Comparison of ENCODE assay signal across 1 cellular context in genomic region chr2:17593841-17594482, GRCh38.
A peak's percentile ranks its signal among the peaks of the same experiment; 100 is the strongest.
TF ChIP-seq lines count a peak whose summit lies in the region.

No MANE protein-coding gene starts in this region.

TF ChIP-seq in HepG2, 621 proteins besides CTCF, POLR2A, EP300 and RAD21 (continued from another document and continues in another):
- TF ChIP-seq, protein P1, sequence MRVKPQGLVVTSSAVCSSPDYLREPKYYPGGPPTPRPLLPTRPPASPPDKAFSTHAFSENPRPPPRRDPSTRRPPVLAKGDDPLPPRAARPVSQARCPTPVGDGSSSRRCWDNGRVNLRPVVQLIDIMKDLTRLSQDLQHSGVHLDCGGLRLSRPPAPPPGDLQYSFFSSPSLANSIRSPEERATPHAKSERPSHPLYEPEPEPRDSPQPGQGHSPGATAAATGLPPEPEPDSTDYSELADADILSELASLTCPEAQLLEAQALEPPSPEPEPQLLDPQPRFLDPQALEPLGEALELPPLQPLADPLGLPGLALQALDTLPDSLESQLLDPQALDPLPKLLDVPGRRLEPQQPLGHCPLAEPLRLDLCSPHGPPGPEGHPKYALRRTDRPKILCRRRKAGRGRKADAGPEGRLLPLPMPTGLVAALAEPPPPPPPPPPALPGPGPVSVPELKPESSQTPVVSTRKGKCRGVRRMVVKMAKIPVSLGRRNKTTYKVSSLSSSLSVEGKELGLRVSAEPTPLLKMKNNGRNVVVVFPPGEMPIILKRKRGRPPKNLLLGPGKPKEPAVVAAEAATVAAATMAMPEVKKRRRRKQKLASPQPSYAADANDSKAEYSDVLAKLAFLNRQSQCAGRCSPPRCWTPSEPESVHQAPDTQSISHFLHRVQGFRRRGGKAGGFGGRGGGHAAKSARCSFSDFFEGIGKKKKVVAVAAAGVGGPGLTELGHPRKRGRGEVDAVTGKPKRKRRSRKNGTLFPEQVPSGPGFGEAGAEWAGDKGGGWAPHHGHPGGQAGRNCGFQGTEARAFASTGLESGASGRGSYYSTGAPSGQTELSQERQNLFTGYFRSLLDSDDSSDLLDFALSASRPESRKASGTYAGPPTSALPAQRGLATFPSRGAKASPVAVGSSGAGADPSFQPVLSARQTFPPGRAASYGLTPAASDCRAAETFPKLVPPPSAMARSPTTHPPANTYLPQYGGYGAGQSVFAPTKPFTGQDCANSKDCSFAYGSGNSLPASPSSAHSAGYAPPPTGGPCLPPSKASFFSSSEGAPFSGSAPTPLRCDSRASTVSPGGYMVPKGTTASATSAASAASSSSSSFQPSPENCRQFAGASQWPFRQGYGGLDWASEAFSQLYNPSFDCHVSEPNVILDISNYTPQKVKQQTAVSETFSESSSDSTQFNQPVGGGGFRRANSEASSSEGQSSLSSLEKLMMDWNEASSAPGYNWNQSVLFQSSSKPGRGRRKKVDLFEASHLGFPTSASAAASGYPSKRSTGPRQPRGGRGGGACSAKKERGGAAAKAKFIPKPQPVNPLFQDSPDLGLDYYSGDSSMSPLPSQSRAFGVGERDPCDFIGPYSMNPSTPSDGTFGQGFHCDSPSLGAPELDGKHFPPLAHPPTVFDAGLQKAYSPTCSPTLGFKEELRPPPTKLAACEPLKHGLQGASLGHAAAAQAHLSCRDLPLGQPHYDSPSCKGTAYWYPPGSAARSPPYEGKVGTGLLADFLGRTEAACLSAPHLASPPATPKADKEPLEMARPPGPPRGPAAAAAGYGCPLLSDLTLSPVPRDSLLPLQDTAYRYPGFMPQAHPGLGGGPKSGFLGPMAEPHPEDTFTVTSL (CRISPR knock-in tag; IDR thresholded peaks at IDR 0.05; ENCODE audit: borderline replicate concordance) = peak; percentile 98
- TF ChIP-seq PHF8 (CRISPR knock-in tag; IDR thresholded peaks at IDR 0.05) = no peak
- TF ChIP-seq CEBPG (CRISPR knock-in tag; IDR thresholded peaks at IDR 0.05) = peak; percentile 85
- TF ChIP-seq, protein P2, sequence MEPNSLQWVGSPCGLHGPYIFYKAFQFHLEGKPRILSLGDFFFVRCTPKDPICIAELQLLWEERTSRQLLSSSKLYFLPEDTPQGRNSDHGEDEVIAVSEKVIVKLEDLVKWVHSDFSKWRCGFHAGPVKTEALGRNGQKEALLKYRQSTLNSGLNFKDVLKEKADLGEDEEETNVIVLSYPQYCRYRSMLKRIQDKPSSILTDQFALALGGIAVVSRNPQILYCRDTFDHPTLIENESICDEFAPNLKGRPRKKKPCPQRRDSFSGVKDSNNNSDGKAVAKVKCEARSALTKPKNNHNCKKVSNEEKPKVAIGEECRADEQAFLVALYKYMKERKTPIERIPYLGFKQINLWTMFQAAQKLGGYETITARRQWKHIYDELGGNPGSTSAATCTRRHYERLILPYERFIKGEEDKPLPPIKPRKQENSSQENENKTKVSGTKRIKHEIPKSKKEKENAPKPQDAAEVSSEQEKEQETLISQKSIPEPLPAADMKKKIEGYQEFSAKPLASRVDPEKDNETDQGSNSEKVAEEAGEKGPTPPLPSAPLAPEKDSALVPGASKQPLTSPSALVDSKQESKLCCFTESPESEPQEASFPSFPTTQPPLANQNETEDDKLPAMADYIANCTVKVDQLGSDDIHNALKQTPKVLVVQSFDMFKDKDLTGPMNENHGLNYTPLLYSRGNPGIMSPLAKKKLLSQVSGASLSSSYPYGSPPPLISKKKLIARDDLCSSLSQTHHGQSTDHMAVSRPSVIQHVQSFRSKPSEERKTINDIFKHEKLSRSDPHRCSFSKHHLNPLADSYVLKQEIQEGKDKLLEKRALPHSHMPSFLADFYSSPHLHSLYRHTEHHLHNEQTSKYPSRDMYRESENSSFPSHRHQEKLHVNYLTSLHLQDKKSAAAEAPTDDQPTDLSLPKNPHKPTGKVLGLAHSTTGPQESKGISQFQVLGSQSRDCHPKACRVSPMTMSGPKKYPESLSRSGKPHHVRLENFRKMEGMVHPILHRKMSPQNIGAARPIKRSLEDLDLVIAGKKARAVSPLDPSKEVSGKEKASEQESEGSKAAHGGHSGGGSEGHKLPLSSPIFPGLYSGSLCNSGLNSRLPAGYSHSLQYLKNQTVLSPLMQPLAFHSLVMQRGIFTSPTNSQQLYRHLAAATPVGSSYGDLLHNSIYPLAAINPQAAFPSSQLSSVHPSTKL (CRISPR knock-in tag; IDR thresholded peaks at IDR 0.05) = peak; percentile 100
- peak; percentile 96 for TF ChIP-seq ELF3 (CRISPR knock-in tag; IDR thresholded peaks at IDR 0.05)
- TF ChIP-seq PREB (CRISPR knock-in tag; IDR thresholded peaks at IDR 0.05) = no peak
- TF ChIP-seq, protein P3, sequence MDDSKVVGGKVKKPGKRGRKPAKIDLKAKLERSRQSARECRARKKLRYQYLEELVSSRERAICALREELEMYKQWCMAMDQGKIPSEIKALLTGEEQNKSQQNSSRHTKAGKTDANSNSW (CRISPR knock-in tag; IDR thresholded peaks at IDR 0.05; ENCODE audit: borderline replicate concordance) = no peak
- peak; percentile 84 for TF ChIP-seq DMAP1 (CRISPR knock-in tag; IDR thresholded peaks at IDR 0.05)
- peak; percentile 64; the same call in 1 of the 2 replicates for TF ChIP-seq NCOR1 (IDR thresholded peaks at IDR 0.05; ENCODE audit: borderline replicate concordance, low read length)
- peak; percentile 96; the same call in 1 of the 2 replicates for TF ChIP-seq NFKBIZ (CRISPR knock-in tag; IDR thresholded peaks at IDR 0.05)
- no peak for TF ChIP-seq IKZF1 (IDR thresholded peaks at IDR 0.05)
- peak; percentile 44; the same call in 1 of the 2 replicates for TF ChIP-seq KMT2B (CRISPR knock-in tag; IDR thresholded peaks at IDR 0.05)
- TF ChIP-seq PHF20 (CRISPR knock-in tag; IDR thresholded peaks at IDR 0.05) = no peak
- TF ChIP-seq, protein P4, sequence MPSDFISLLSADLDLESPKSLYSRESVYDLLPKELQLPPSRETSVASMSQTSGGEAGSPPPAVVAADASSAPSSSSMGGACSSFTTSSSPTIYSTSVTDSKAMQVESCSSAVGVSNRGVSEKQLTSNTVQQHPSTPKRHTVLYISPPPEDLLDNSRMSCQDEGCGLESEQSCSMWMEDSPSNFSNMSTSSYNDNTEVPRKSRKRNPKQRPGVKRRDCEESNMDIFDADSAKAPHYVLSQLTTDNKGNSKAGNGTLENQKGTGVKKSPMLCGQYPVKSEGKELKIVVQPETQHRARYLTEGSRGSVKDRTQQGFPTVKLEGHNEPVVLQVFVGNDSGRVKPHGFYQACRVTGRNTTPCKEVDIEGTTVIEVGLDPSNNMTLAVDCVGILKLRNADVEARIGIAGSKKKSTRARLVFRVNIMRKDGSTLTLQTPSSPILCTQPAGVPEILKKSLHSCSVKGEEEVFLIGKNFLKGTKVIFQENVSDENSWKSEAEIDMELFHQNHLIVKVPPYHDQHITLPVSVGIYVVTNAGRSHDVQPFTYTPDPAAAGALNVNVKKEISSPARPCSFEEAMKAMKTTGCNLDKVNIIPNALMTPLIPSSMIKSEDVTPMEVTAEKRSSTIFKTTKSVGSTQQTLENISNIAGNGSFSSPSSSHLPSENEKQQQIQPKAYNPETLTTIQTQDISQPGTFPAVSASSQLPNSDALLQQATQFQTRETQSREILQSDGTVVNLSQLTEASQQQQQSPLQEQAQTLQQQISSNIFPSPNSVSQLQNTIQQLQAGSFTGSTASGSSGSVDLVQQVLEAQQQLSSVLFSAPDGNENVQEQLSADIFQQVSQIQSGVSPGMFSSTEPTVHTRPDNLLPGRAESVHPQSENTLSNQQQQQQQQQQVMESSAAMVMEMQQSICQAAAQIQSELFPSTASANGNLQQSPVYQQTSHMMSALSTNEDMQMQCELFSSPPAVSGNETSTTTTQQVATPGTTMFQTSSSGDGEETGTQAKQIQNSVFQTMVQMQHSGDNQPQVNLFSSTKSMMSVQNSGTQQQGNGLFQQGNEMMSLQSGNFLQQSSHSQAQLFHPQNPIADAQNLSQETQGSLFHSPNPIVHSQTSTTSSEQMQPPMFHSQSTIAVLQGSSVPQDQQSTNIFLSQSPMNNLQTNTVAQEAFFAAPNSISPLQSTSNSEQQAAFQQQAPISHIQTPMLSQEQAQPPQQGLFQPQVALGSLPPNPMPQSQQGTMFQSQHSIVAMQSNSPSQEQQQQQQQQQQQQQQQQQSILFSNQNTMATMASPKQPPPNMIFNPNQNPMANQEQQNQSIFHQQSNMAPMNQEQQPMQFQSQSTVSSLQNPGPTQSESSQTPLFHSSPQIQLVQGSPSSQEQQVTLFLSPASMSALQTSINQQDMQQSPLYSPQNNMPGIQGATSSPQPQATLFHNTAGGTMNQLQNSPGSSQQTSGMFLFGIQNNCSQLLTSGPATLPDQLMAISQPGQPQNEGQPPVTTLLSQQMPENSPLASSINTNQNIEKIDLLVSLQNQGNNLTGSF (CRISPR knock-in tag; IDR thresholded peaks at IDR 0.05) = no peak
- TF ChIP-seq, protein P5, sequence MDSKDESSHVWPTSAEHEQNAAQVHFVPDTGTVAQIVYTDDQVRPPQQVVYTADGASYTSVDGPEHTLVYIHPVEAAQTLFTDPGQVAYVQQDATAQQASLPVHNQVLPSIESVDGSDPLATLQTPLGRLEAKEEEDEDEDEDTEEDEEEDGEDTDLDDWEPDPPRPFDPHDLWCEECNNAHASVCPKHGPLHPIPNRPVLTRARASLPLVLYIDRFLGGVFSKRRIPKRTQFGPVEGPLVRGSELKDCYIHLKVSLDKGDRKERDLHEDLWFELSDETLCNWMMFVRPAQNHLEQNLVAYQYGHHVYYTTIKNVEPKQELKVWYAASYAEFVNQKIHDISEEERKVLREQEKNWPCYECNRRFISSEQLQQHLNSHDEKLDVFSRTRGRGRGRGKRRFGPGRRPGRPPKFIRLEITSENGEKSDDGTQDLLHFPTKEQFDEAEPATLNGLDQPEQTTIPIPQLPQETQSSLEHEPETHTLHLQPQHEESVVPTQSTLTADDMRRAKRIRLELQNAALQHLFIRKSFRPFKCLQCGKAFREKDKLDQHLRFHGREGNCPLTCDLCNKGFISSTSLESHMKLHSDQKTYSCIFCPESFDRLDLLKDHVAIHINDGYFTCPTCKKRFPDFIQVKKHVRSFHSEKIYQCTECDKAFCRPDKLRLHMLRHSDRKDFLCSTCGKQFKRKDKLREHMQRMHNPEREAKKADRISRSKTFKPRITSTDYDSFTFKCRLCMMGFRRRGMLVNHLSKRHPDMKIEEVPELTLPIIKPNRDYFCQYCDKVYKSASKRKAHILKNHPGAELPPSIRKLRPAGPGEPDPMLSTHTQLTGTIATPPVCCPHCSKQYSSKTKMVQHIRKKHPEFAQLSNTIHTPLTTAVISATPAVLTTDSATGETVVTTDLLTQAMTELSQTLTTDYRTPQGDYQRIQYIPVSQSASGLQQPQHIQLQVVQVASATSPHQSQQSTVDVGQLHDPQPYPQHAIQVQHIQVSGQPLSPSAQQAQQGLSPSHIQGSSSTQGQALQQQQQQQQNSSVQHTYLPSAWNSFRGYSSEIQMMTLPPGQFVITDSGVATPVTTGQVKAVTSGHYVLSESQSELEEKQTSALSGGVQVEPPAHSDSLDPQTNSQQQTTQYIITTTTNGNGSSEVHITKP (CRISPR knock-in tag; IDR thresholded peaks at IDR 0.05; ENCODE audit: low read depth) = peak; percentile 79; the same call in 1 of the 2 replicates
- no peak for TF ChIP-seq TP53 (CRISPR knock-in tag; conservative IDR thresholded peaks at IDR 0.05)
- TF ChIP-seq CAMTA2 (CRISPR knock-in tag; IDR thresholded peaks at IDR 0.05; ENCODE audit: borderline replicate concordance) = no peak
- TF ChIP-seq SP1 (IDR thresholded peaks at IDR 0.05) = no peak
- 0 out of 2 replicates have a peak, but pooled peaks have one; percentile 51 for TF ChIP-seq SP1 (CRISPR knock-in tag; IDR thresholded peaks at IDR 0.05)
- TF ChIP-seq MYC (CRISPR knock-in tag; IDR thresholded peaks at IDR 0.05; ENCODE audit: borderline replicate concordance) = no peak
- TF ChIP-seq, protein P6, sequence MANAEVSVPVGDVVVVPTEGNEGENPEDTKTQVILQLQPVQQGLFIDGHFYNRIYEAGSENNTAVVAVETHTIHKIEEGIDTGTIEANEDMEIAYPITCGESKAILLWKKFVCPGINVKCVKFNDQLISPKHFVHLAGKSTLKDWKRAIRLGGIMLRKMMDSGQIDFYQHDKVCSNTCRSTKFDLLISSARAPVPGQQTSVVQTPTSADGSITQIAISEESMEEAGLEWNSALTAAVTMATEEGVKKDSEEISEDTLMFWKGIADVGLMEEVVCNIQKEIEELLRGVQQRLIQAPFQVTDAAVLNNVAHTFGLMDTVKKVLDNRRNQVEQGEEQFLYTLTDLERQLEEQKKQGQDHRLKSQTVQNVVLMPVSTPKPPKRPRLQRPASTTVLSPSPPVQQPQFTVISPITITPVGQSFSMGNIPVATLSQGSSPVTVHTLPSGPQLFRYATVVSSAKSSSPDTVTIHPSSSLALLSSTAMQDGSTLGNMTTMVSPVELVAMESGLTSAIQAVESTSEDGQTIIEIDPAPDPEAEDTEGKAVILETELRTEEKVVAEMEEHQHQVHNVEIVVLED (CRISPR knock-in tag; IDR thresholded peaks at IDR 0.05; ENCODE audit: borderline replicate concordance) = 0 out of 2 replicates have a peak, but pooled peaks have one; percentile 32
- TF ChIP-seq ZFP36L1 (CRISPR knock-in tag; IDR thresholded peaks at IDR 0.05) = peak; percentile 80; the same call in 1 of the 2 replicates
- TF ChIP-seq ZNF143 (CRISPR knock-in tag; IDR thresholded peaks at IDR 0.05) = no peak
- TF ChIP-seq BHLHE40 (IDR thresholded peaks at IDR 0.05; ENCODE audit: low read length) = peak; percentile 93
- TF ChIP-seq POGK (CRISPR knock-in tag; conservative IDR thresholded peaks at IDR 0.05) = 0 out of 2 replicates have a peak, but pooled peaks have one; percentile 32
- TF ChIP-seq, protein P7, sequence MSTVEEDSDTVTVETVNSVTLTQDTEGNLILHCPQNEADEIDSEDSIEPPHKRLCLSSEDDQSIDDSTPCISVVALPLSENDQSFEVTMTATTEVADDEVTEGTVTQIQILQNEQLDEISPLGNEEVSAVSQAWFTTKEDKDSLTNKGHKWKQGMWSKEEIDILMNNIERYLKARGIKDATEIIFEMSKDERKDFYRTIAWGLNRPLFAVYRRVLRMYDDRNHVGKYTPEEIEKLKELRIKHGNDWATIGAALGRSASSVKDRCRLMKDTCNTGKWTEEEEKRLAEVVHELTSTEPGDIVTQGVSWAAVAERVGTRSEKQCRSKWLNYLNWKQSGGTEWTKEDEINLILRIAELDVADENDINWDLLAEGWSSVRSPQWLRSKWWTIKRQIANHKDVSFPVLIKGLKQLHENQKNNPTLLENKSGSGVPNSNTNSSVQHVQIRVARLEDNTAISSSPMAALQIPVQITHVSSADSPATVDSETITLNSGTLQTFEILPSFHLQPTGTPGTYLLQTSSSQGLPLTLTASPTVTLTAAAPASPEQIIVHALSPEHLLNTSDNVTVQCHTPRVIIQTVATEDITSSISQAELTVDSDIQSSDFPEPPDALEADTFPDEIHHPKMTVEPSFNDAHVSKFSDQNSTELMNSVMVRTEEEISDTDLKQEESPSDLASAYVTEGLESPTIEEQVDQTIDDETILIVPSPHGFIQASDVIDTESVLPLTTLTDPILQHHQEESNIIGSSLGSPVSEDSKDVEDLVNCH (CRISPR knock-in tag; IDR thresholded peaks at IDR 0.05) = no peak
